Comparison of ENCODE assay signal across 9 cellular contexts in genomic region chr2:231926761-231927565, GRCh38. TPM values are rescaled to one million over a fixed set of nuclear protein-coding genes. Genes with fewer than 3 reads are reported as not detected.
DNase-seq lines count a peak whose midpoint lies in the region; ATAC-seq, FAIRE-seq and TF ChIP-seq lines count a peak whose summit lies in the region.
"Had no signal": no experiment of that assay in that cellular context is flagged by ENCODE, and none has a peak within 500 bp of the region (broad histone marks: within the 10 kb centered on the region; RNA-seq: fewer than 3 reads in every experiment).

No MANE protein-coding gene starts in this region.

- no peak overlapping the region for H3K27ac ChIP-seq in iPS DF 6.9 (ENCODE audit: low read length)
- H3K27ac ChIP-seq in gastrocnemius medialis, result no peak overlapping the region

- no peak overlapping the region for H3K27ac Mint-ChIP-seq in activated T-helper 2 cell treated with anti-CD3 and anti-CD28 coated beads, Interferon-gamma antibody, Interleukin-2, Interleukin-4, amounts not matched to agents 10 μg/mL and 5 μg/mL and 100 μg/mL, durations not matched to agents 14 hours and 24 hours and 36 hours

- intact Hi-C loops in activated T-helper 2 cell treated with anti-CD3 and anti-CD28 coated beads, Interferon-gamma antibody, Interleukin-2, Interleukin-4, amounts not matched to agents 10 μg/mL and 5 μg/mL and 100 μg/mL, durations not matched to agents 14 hours and 24 hours and 36 hours (cut with micrococcal nuclease), result loop anchor here (5.0 kb wide), 2 partner anchors 215 to 310 kb away; no protein-coding TSS in a partner anchor
- intact Hi-C loops in gastrocnemius medialis (cut with DNase I; ENCODE audit: low total_unique reads), result no loop called here

- no peak for FAIRE-seq in urothelium cell line (lab: Jason Lieb, UNC)

- no peak for ATAC-seq in gastrocnemius medialis

- no peak for TF ChIP-seq CTCF in gastrocnemius medialis (IDR thresholded peaks at IDR 0.05 in 4 of 5, conservative IDR thresholded peaks at IDR 0.05 in 1 of 5)

- H3K4me1 Mint-ChIP-seq in activated T-helper 2 cell treated with anti-CD3 and anti-CD28 coated beads, Interferon-gamma antibody, Interleukin-2, Interleukin-4, amounts not matched to agents 10 μg/mL and 5 μg/mL and 100 μg/mL, durations not matched to agents 14 hours and 24 hours and 36 hours (ENCODE audit: low read depth), result no peaks in the 10 kb centered on the region

- peak overlapping the region; percentile 26 for H3K4me3 Mint-ChIP-seq in activated T-helper 2 cell treated with anti-CD3 and anti-CD28 coated beads, Interferon-gamma antibody, Interleukin-2, Interleukin-4, amounts not matched to agents 10 μg/mL and 5 μg/mL and 100 μg/mL, durations not matched to agents 14 hours and 24 hours and 36 hours (ENCODE audit: low read depth)

- peaks cover 9% of the 10 kb centered on the region; the same call in 1 of the 2 replicates for H3K4me1 ChIP-seq in iPS DF 6.9 (ENCODE audit: control insufficient read depth, insufficient read depth, low read length)
- peaks cover 8 to 21% of the 10 kb centered on the region in 2 donors for H3K4me1 ChIP-seq in gastrocnemius medialis

- no peaks in the 10 kb centered on the region for H3K36me3 Mint-ChIP-seq in activated T-helper 2 cell treated with anti-CD3 and anti-CD28 coated beads, Interferon-gamma antibody, Interleukin-2, Interleukin-4, amounts not matched to agents 10 μg/mL and 5 μg/mL and 100 μg/mL, durations not matched to agents 14 hours and 24 hours and 36 hours (ENCODE audit: low read depth)

- H3K9me3 ChIP-seq in iPS DF 6.9 (ENCODE audit: control insufficient read depth, insufficient read depth, low read length), result no peaks in the 10 kb centered on the region
- H3K9me3 ChIP-seq in gastrocnemius medialis, result no peaks in the 10 kb centered on the region

- no peak for TF ChIP-seq POLR2A in gastrocnemius medialis (IDR thresholded peaks at IDR 0.05)

- H3K4me3 ChIP-seq in iPS DF 6.9 (ENCODE audit: low read length) (peak overlapping the region; percentile 27; the same call in 1 of the 2 replicates), gastrocnemius medialis (peak overlapping the region; percentile 48 to 66 (median 50))

- H3K27me3 ChIP-seq in iPS DF 6.9 (ENCODE audit: control insufficient read depth, insufficient read depth, low read length) (peaks cover 23% of the 10 kb centered on the region), gastrocnemius medialis (peaks cover 29 to 65% (median 57%) of the 10 kb centered on the region in 3 donors)

- H3K36me3 ChIP-seq in iPS DF 6.9 (ENCODE audit: control insufficient read depth, insufficient read depth, low read length) (no peaks in the 10 kb centered on the region), gastrocnemius medialis (no peaks in the 10 kb centered on the region)

- DNase-seq in DMS79 (lab: John Stamatoyannopoulos, UW) (peak; percentile 63), HuH-7.5 (ENCODE audit: low spot score) (peak; percentile 10), iPS DF 6.9 (ENCODE audit: low read depth, low spot score) (no peak), gastrocnemius medialis (no peak), urothelium cell line (ENCODE audit: low spot score) (no peak), COLO829 (ENCODE audit: low spot score) (no peak), NCI-H446 (lab: John Stamatoyannopoulos, UW) (no peak)
- no peak for DNase-seq in activated T-helper 2 cell treated with anti-CD3 and anti-CD28 coated beads, Interferon-gamma antibody, Interleukin-2, Interleukin-4, amounts not matched to agents 10 μg/mL and 5 μg/mL and 100 μg/mL, durations not matched to agents 14 hours and 24 hours and 36 hours (ENCODE audit: low spot score)

- H3K27me3 Mint-ChIP-seq in activated T-helper 2 cell treated with anti-CD3 and anti-CD28 coated beads, Interferon-gamma antibody, Interleukin-2, Interleukin-4, amounts not matched to agents 10 μg/mL and 5 μg/mL and 100 μg/mL, durations not matched to agents 14 hours and 24 hours and 36 hours (ENCODE audit: low read depth), result peaks cover 52% of the 10 kb centered on the region

- H3K9me3 Mint-ChIP-seq in activated T-helper 2 cell treated with anti-CD3 and anti-CD28 coated beads, Interferon-gamma antibody, Interleukin-2, Interleukin-4, amounts not matched to agents 10 μg/mL and 5 μg/mL and 100 μg/mL, durations not matched to agents 14 hours and 24 hours and 36 hours, result no peaks in the 10 kb centered on the region

- WGBS in iPS DF 6.9 (ENCODE audit: insufficient coverage, insufficient read length), result no CpG with 5 or more reads among the region's 51 CpGs

- in situ Hi-C loops in gastrocnemius medialis (cut with MboI; ENCODE audit: low sequenced_read_pairs in 4 of 4), result loop anchor here in 2 of 4 donors (10.0 kb wide), 3 partner anchors 208 to 398 kb away; no protein-coding TSS in a partner anchor

RNA-seq across cellular contexts. Expression of gene NPPC, which starts 0.8 kb away (rescaled TPM):
- 0.23 and 0.41 TPM in 2 replicates for total RNA-seq in activated T-helper 2 cell treated with anti-CD3 and anti-CD28 coated beads, Interferon-gamma antibody, Interleukin-2, Interleukin-4, amounts not matched to agents 10 μg/mL and 5 μg/mL and 100 μg/mL, durations not matched to agents 14 hours and 24 hours and 36 hours
- total RNA-seq in gastrocnemius medialis, result not detected
- total RNA-seq: NCI-H460 had no signal

RNA-seq across cellular contexts. Expression of gene DIS3L2, which starts 34.5 kb away (rescaled TPM):
- total RNA-seq in activated T-helper 2 cell treated with anti-CD3 and anti-CD28 coated beads, Interferon-gamma antibody, Interleukin-2, Interleukin-4, amounts not matched to agents 10 μg/mL and 5 μg/mL and 100 μg/mL, durations not matched to agents 14 hours and 24 hours and 36 hours, result 30.2 and 33.5 TPM in 2 replicates
- total RNA-seq in gastrocnemius medialis, result 10 to 100 TPM; 12.8 to 27.3 (median 16.8) TPM

Comparison
In these comparisons a context has a peak if more than half of its experiments do, and no peak if none do; other contexts are left out.
1. DNase-seq: peak in DMS79 (single experiment) and HuH-7.5 (single experiment); none in activated T-helper 2 cell treated with anti-CD3 and anti-CD28 coated beads, Interferon-gamma antibody, Interleukin-2, Interleukin-4, amounts not matched to agents 10 μg/mL and 5 μg/mL and 100 μg/mL, durations not matched to agents 14 hours and 24 hours and 36 hours (single experiment), iPS DF 6.9 (single experiment), gastrocnemius medialis (0 of 2), urothelium cell line (single experiment), COLO829 (single experiment) and NCI-H446 (0 of 2).